Comparison of ENCODE assay signal across 1 cellular context in the genomic region with DNA sequence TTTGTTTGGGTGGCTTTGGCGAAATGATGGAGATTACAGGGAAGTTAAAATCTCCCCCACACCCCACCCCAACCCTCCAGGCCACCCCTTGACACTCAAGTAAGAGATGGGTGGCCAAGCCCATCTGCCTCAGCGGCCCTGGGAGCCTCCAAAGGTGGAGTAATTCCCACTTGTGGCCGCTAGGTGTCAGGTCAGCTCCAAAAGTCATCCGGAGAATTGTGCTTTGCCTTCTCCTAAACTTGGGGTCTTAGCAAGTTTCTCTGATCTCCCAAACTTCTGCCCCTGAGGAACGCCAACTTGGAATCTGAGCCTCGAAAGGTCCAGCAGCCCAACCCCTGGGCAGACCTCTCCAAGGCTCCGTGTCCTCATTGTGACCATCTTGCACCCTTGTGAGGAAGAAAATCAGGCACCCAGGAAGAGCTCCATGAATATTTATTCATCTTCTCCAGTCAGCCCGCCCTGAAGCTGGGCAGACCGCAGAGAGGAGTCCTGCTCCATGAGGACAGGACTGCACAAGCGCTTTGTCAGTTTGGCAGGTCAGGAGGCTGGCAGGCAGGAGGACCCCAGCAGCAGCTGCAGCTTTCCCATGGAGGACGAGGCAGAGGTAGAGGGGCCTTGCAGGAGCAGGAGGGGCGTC.
TF ChIP-seq lines count a peak whose summit lies in the region.

No MANE protein-coding gene starts in this region.

TF ChIP-seq in HCT116, 20 proteins besides CTCF, POLR2A, EP300 and RAD21 (continued from another document):
- TF ChIP-seq SP1 (IDR thresholded peaks at IDR 0.05; ENCODE audit: low read depth) (no peak), FOSL1 (IDR thresholded peaks at IDR 0.05; ENCODE audit: low read depth) (no peak)
